Comparison of ENCODE assay signal across 8 cellular contexts in genomic region chr13:46551410-46552301, GRCh38. TPM values are rescaled to one million over a fixed set of nuclear protein-coding genes. Genes with fewer than 3 reads are reported as not detected.
DNase-seq lines count a peak whose midpoint lies in the region; ATAC-seq and TF ChIP-seq lines count a peak whose summit lies in the region.

No MANE protein-coding gene starts in this region.

- H3K9ac ChIP-seq in mucosa of rectum (ENCODE audit: low read depth in 1 of 2, low read length in 2 of 2) = peak overlapping the region; percentile 76 to 79

- ATAC-seq in HG02759 (IDR thresholded peaks at IDR 0.05; ENCODE audit: unreplicated experiment) = no peak

- POLR2A ChIA-PET in BJ (lab: Charles Lee) = no interaction called here
- POLR2A ChIA-PET in HEK293 (lab: Yijun Ruan, JAX) = interaction anchor here (0.7 to 0.8 kb wide), 3 partner anchors 133 to 633 kb away, joined by 3 to 6 read pairs (median 4); no protein-coding TSS in a partner anchor

- H3K27me3 ChIP-seq in BJ (ENCODE audit: control insufficient read depth, insufficient read depth, low read length) = no peaks in the 10 kb centered on the region
- no peaks in the 10 kb centered on the region for H3K27me3 ChIP-seq in mucosa of rectum (ENCODE audit: control insufficient read depth in 2 of 2, insufficient read depth in 2 of 2, low read length in 2 of 2)

- H3K36me3 ChIP-seq in BJ (ENCODE audit: control insufficient read depth, insufficient read depth, low read length) (no peaks in the 10 kb centered on the region), HEK293 (ENCODE audit: control insufficient read depth in 2 of 2, insufficient read depth in 1 of 2, low read length in 2 of 2) (no peaks in the 10 kb centered on the region), mucosa of rectum (ENCODE audit: control insufficient read depth in 2 of 2, insufficient read depth in 2 of 2, low read length in 2 of 2) (no peaks in the 10 kb centered on the region)

- CTCF ChIA-PET in BJ (lab: Yijun Ruan, JAX) = interaction anchor here (0.7 to 3.2 kb wide), 31 partner anchors 10 to 225 kb away, joined by 3 to 66 read pairs (median 4); no protein-coding TSS in a partner anchor
- CTCF ChIA-PET in HEK293 (lab: Yijun Ruan, JAX) = interaction anchor here (0.6 to 2.0 kb wide), 29 partner anchors 9 to 486 kb away, joined by 3 to 32 read pairs (median 3); no protein-coding TSS in a partner anchor

- H3K9me3 ChIP-seq in HEK293 (ENCODE audit: control insufficient read depth, insufficient read depth, low read depth, low read length) (no peaks in the 10 kb centered on the region), mucosa of rectum (ENCODE audit: control insufficient read depth in 2 of 2, low read length in 2 of 2) (no peaks in the 10 kb centered on the region)

- H3K4me3 ChIP-seq in BJ (ENCODE audit: low read depth, low read length) (no peak overlapping the region), HEK293 (ENCODE audit: low read depth, low read length) (no peak overlapping the region), epithelial cell of esophagus (ENCODE audit: low read length) (peak overlapping the region; percentile 87), mucosa of rectum (ENCODE audit: low read length in 2 of 2) (peak overlapping the region; percentile 86 to 90)

- peak; percentile 86 for TF ChIP-seq CTCF in BJ (IDR thresholded peaks at IDR 0.05; ENCODE audit: insufficient read depth, low read depth, low read length)
- TF ChIP-seq CTCF in HEK293 (tag by site-specific recombination; IDR thresholded peaks at IDR 0.05) = no peak; the same call in 1 of the 2 replicates
- peak; percentile 96 for TF ChIP-seq CTCF in epithelial cell of esophagus (IDR thresholded peaks at IDR 0.05; ENCODE audit: insufficient read depth, low read depth, low read length, missing control alignments)

- no peak for DNase-seq in BJ (ENCODE audit: low read depth)
- peak; percentile 27 for DNase-seq in NCI-H774 (lab: John Stamatoyannopoulos, UW)
- peak; percentile 69 for DNase-seq in activated CD8-positive, alpha-beta memory T cell treated with anti-CD3 and anti-CD28 coated beads, Interleukin-2, amount 50 U/mL, for 4 hours
- DNase-seq in epithelial cell of esophagus (ENCODE audit: low read depth) = peak; percentile 80
- peak; percentile 48 for DNase-seq in stimulated activated CD8-positive, alpha-beta memory T cell treated with anti-CD3 and anti-CD28 coated beads, Interleukin-4, amount 100 ng/mL, for 24 hours (ENCODE audit: low read depth)

- H3K27ac ChIP-seq in HEK293 (ENCODE audit: extremely low read depth, low read depth, low read length) = no peak overlapping the region
- no peak overlapping the region for H3K27ac ChIP-seq in mucosa of rectum (ENCODE audit: low read depth in 2 of 2, low read length in 2 of 2)

- H3K4me1 ChIP-seq in HEK293 (ENCODE audit: control insufficient read depth, insufficient read depth, low read length) (peaks cover 7% of the 10 kb centered on the region; the same call in 1 of the 2 replicates), mucosa of rectum (ENCODE audit: control insufficient read depth in 2 of 2, insufficient read depth in 2 of 2, low read length in 2 of 2) (peaks cover 19 to 29% of the 10 kb centered on the region in 2 donors)

TF ChIP-seq in HEK293, 187 proteins besides CTCF, POLR2A, EP300 and RAD21 (continues in another document):
- peak; percentile 77 for TF ChIP-seq ZNF654 (tag by site-specific recombination; IDR thresholded peaks at IDR 0.05; ENCODE audit: low read depth)
- TF ChIP-seq ZNF2 (tag by site-specific recombination; IDR thresholded peaks at IDR 0.05) = peak; percentile 62; the same call in 1 of the 2 replicates
- no peak for TF ChIP-seq ZBTB21 (tag by site-specific recombination; IDR thresholded peaks at IDR 0.05)
- TF ChIP-seq INSM2 (tag by site-specific recombination; IDR thresholded peaks at IDR 0.05) = 0 out of 2 replicates have a peak, but pooled peaks have one; percentile 20
- peak; percentile 67 for TF ChIP-seq ZBTB17 (tag by site-specific recombination; IDR thresholded peaks at IDR 0.05)
- 0 out of 2 replicates have a peak, but pooled peaks have one; percentile 13 for TF ChIP-seq ZBTB20 (tag by site-specific recombination; IDR thresholded peaks at IDR 0.05)
- TF ChIP-seq ZNF639 (tag by site-specific recombination; IDR thresholded peaks at IDR 0.05) = peak; percentile 52; the same call in 1 of the 2 replicates
- no peak for TF ChIP-seq ZNF791 (tag by site-specific recombination; IDR thresholded peaks at IDR 0.05)
- no peak for TF ChIP-seq ZNF544 (tag by site-specific recombination; IDR thresholded peaks at IDR 0.05)
- TF ChIP-seq SETDB1 (IDR thresholded peaks at IDR 0.05; ENCODE audit: insufficient read length, low read length) = no peak
- no peak for TF ChIP-seq ZFHX2 (tag by site-specific recombination; conservative IDR thresholded peaks at IDR 0.05)
- peak; percentile 75 for TF ChIP-seq IKZF3 (tag by site-specific recombination; IDR thresholded peaks at IDR 0.05)
- TF ChIP-seq REPIN1 (tag by site-specific recombination; IDR thresholded peaks at IDR 0.05; ENCODE audit: low read depth) = peak; percentile 89
- TF ChIP-seq FEZF1 (tag by site-specific recombination; IDR thresholded peaks at IDR 0.05) = peak; percentile 42; the same call in 1 of the 2 replicates
- TF ChIP-seq ZNF398 (tag by site-specific recombination; IDR thresholded peaks at IDR 0.05) = no peak
- peak; percentile 45 for TF ChIP-seq ZBTB8A (tag by site-specific recombination; IDR thresholded peaks at IDR 0.05)
- peak; percentile 21; the same call in 1 of the 2 replicates for TF ChIP-seq ZNF335 (tag by site-specific recombination; conservative IDR thresholded peaks at IDR 0.05)
- TF ChIP-seq ZEB2 (tag by site-specific recombination; IDR thresholded peaks at IDR 0.05) = peak; percentile 45; the same call in 1 of the 2 replicates
- TF ChIP-seq ZSCAN16 (tag by site-specific recombination; IDR thresholded peaks at IDR 0.05) = no peak
- no peak for TF ChIP-seq ZNF223 (tag by site-specific recombination; IDR thresholded peaks at IDR 0.05)
- no peak for TF ChIP-seq PATZ1 (tag by site-specific recombination; IDR thresholded peaks at IDR 0.05)
- no peak for TF ChIP-seq ZNF777 (tag by site-specific recombination; IDR thresholded peaks at IDR 0.05; ENCODE audit: borderline replicate concordance)

RNA-seq across cellular contexts. Expression of gene LRCH1, which starts 1.3 kb away (rescaled TPM):
- polyA plus RNA-seq in BJ (2011; rRNA removed) = 8.3 and 13.2 TPM in 2 replicates
- 11.7 and 12.8 TPM in 2 replicates for polyA minus RNA-seq in BJ (2011; rRNA and poly(A)+ RNA removed)

Comparison
In these comparisons a context has a peak if more than half of its experiments do, and no peak if none do; other contexts are left out.
1. H3K4me3 ChIP-seq: peak in epithelial cell of esophagus (single experiment) and mucosa of rectum (2 of 2); none in BJ (single experiment) and HEK293 (single experiment).